Comparison of ENCODE assay signal across 1 cellular context in genomic region chr1:211576717-211577116, GRCh38.
TF ChIP-seq lines count a peak whose summit lies in the region.

No MANE protein-coding gene starts in this region.

TF ChIP-seq in HepG2, 621 proteins besides CTCF, POLR2A, EP300 and RAD21:
- TF ChIP-seq IRX3 (CRISPR knock-in tag; IDR thresholded peaks at IDR 0.05; ENCODE audit: borderline replicate concordance, low read depth) (no peak), KAT2B (IDR thresholded peaks at IDR 0.05; ENCODE audit: borderline replicate concordance, low read depth, low read length) (peak; percentile 58; the same call in 1 of the 2 replicates)
